6 cellular contexts compared by ENCODE assay signal in the genomic region with DNA sequence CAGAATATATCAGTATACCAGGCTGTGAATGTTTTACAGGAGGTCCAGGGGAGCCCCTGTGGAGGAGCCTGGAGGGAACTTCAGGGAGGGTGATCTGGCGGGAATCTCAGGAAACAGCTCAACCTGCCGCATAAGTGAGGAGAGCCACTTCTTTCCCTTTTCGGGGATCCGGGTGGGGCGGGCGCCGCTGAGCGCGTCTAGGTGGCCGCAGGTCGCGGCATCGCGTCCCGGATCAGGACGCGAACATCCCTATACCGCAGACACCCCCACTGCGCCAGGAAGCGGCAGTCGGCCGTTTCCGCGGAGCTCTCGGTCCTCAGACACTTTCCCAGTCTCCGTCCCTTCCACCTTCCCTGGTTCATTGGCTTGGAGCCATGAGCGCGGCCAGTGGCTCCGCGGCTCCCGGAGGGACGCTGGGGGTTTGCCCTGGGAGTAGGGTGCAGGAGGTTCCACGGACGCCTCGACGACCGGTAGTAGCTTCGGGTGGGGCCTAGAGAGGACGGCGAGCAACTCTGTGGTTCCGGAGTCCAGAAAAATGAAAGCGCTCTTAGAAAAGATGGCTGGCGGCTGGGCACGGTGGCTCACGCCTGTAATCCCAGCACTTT. TPM values are rescaled to one million over a fixed set of nuclear protein-coding genes. Genes with fewer than 3 reads are reported as not detected.
A peak's percentile ranks its signal among the peaks of the same experiment; 100 is the strongest.
DNase-seq lines count a peak whose midpoint lies in the region; ATAC-seq and TF ChIP-seq lines count a peak whose summit lies in the region.

No MANE protein-coding gene starts in this region.

- H3K4me2 ChIP-seq in hepatocyte, result peak overlapping the region; percentile 57

- intact Hi-C loops in activated CD4-positive, alpha-beta T cell treated with anti-CD3 and anti-CD28 coated beads, Interleukin-2, amount 10 ng/mL, durations not matched to agents 24 days and 14 days (cut with micrococcal nuclease), result no loop called here

- no peak overlapping the region for H3K4me3 ChIP-seq in hepatocyte

- peak overlapping the region; percentile 68 for H2AFZ ChIP-seq in hepatocyte

- no peaks in the 10 kb centered on the region for H3K27me3 ChIP-seq in hepatocyte

- peaks cover 3% of the 10 kb centered on the region for H3K36me3 Mint-ChIP-seq in activated CD4-positive, alpha-beta T cell treated with anti-CD3 and anti-CD28 coated beads, Interleukin-2, amount 10 ng/mL, durations not matched to agents 24 days and 14 days (ENCODE audit: low read depth)
- no peaks in the 10 kb centered on the region for H3K36me3 Mint-ChIP-seq in type B pancreatic cell

- H3K4me1 ChIP-seq in hepatocyte (ENCODE audit: insufficient read depth), result peaks cover 9% of the 10 kb centered on the region

- no peaks in the 10 kb centered on the region for H3K36me3 ChIP-seq in hepatocyte (replicated peaks; ENCODE audit: insufficient read depth, low read depth)

- no peak overlapping the region for H3K27ac ChIP-seq in hepatocyte

- peaks cover 14% of the 10 kb centered on the region for H3K79me2 ChIP-seq in hepatocyte

- DNase-seq in activated CD4-positive, alpha-beta T cell treated with anti-CD3 and anti-CD28 coated beads, Interleukin-2, amount 10 ng/mL, durations not matched to agents 24 days and 14 days, result peak; percentile 78
- DNase-seq in activated CD4-positive, alpha-beta T cell treated with anti-CD3 and anti-CD28 coated beads, Interleukin-2, amount 50 U/mL, for 4 hours, result no peak
- DNase-seq in hepatocyte (ENCODE audit: low spot score) (no peak), type B pancreatic cell (ENCODE audit: extremely low spot score, unreplicated experiment) (no peak), AG08395 (ENCODE audit: low spot score) (no peak)

- peak overlapping the region; percentile 85 for H3K4me3 Mint-ChIP-seq in activated CD4-positive, alpha-beta T cell treated with anti-CD3 and anti-CD28 coated beads, Interleukin-2, amount 10 ng/mL, durations not matched to agents 24 days and 14 days
- H3K4me3 Mint-ChIP-seq in type B pancreatic cell, result peak overlapping the region; percentile 62

- TF ChIP-seq CTCF in hepatocyte (IDR thresholded peaks at IDR 0.05; ENCODE audit: poor library complexity), result no peak
- no peak for TF ChIP-seq CTCF in type B pancreatic cell (conservative IDR thresholded peaks at IDR 0.05)

- ATAC-seq in GM19395 (IDR thresholded peaks at IDR 0.05; ENCODE audit: unreplicated experiment), result no peak

- no peaks in the 10 kb centered on the region for H3K9me3 ChIP-seq in hepatocyte (ENCODE audit: low read depth)

- no peaks in the 10 kb centered on the region for H3K9me3 Mint-ChIP-seq in activated CD4-positive, alpha-beta T cell treated with anti-CD3 and anti-CD28 coated beads, Interleukin-2, amount 10 ng/mL, durations not matched to agents 24 days and 14 days
- H3K9me3 Mint-ChIP-seq in type B pancreatic cell, result peaks cover 4% of the 10 kb centered on the region

- WGBS in hepatocyte (ENCODE audit: low lambda C conversion rate, missing lambda C conversion rate), result 58% methylated on average over 44 of the region's 45 CpGs

- peaks cover 27% of the 10 kb centered on the region for H3K4me1 Mint-ChIP-seq in activated CD4-positive, alpha-beta T cell treated with anti-CD3 and anti-CD28 coated beads, Interleukin-2, amount 10 ng/mL, durations not matched to agents 24 days and 14 days
- H3K4me1 Mint-ChIP-seq in type B pancreatic cell (ENCODE audit: unreplicated experiment), result peaks cover 14% of the 10 kb centered on the region

- peak overlapping the region; percentile 90 for H3K27ac Mint-ChIP-seq in activated CD4-positive, alpha-beta T cell treated with anti-CD3 and anti-CD28 coated beads, Interleukin-2, amount 10 ng/mL, durations not matched to agents 24 days and 14 days
- H3K27ac Mint-ChIP-seq in type B pancreatic cell, result no peak overlapping the region

- H3K27me3 Mint-ChIP-seq in activated CD4-positive, alpha-beta T cell treated with anti-CD3 and anti-CD28 coated beads, Interleukin-2, amount 10 ng/mL, durations not matched to agents 24 days and 14 days, result no peaks in the 10 kb centered on the region
- no peaks in the 10 kb centered on the region for H3K27me3 Mint-ChIP-seq in type B pancreatic cell

- no peaks in the 10 kb centered on the region for H4K20me1 ChIP-seq in hepatocyte (ENCODE audit: insufficient read depth, poor library complexity, severe bottlenecking)

- H3K9me2 ChIP-seq in hepatocyte (replicated peaks; ENCODE audit: insufficient read depth), result no peaks in the 10 kb centered on the region

RNA-seq across cellular contexts. Expression of gene ZNF764, which starts 3.1 kb away (rescaled TPM):
- total RNA-seq in activated CD4-positive, alpha-beta T cell treated with anti-CD3 and anti-CD28 coated beads, Interleukin-2, amount 10 ng/mL, durations not matched to agents 24 days and 14 days, result 13.9 and 14.9 TPM in 2 replicates
- total RNA-seq in hepatocyte, result 9.8 and 13.8 TPM in 2 replicates
- polyA plus RNA-seq in hepatocyte, result 12.1 and 12.5 TPM in 2 replicates
- 16.8 and 20.2 TPM in 2 replicates for total RNA-seq in type B pancreatic cell (ENCODE audit: low replicate concordance)

RNA-seq across cellular contexts. Expression of gene ZNF688, which starts 10.2 kb away (rescaled TPM):
- total RNA-seq in activated CD4-positive, alpha-beta T cell treated with anti-CD3 and anti-CD28 coated beads, Interleukin-2, amount 10 ng/mL, durations not matched to agents 24 days and 14 days, result 6.6 and 8.0 TPM in 2 replicates
- total RNA-seq in hepatocyte, result 7.1 and 9.8 TPM in 2 replicates
- polyA plus RNA-seq in hepatocyte, result 21.0 and 21.3 TPM in 2 replicates
- 9.8 and 14.3 TPM in 2 replicates for total RNA-seq in type B pancreatic cell (ENCODE audit: low replicate concordance)

RNA-seq across cellular contexts. Expression of gene ZNF785, which starts 24.2 kb away (rescaled TPM):
- total RNA-seq in activated CD4-positive, alpha-beta T cell treated with anti-CD3 and anti-CD28 coated beads, Interleukin-2, amount 10 ng/mL, durations not matched to agents 24 days and 14 days, result 17.1 and 17.8 TPM in 2 replicates
- total RNA-seq in hepatocyte, result 10.8 and 11.7 TPM in 2 replicates
- 7.3 and 10.0 TPM in 2 replicates for polyA plus RNA-seq in hepatocyte
- total RNA-seq in type B pancreatic cell (ENCODE audit: low replicate concordance), result 22.4 and 29.1 TPM in 2 replicates

RNA-seq across cellular contexts. Expression of gene ZNF747, which starts 26.7 kb away (rescaled TPM):
- 10.5 and 13.6 TPM in 2 replicates for total RNA-seq in activated CD4-positive, alpha-beta T cell treated with anti-CD3 and anti-CD28 coated beads, Interleukin-2, amount 10 ng/mL, durations not matched to agents 24 days and 14 days
- total RNA-seq in hepatocyte (11.1 and 13.4 TPM in 2 replicates), type B pancreatic cell (ENCODE audit: low replicate concordance) (9.3 and 11.4 TPM in 2 replicates)
- polyA plus RNA-seq in hepatocyte, result 9.9 and 10.5 TPM in 2 replicates

RNA-seq across cellular contexts. Expression of gene ZNF768, which starts 34.9 kb away (rescaled TPM):
- total RNA-seq in activated CD4-positive, alpha-beta T cell treated with anti-CD3 and anti-CD28 coated beads, Interleukin-2, amount 10 ng/mL, durations not matched to agents 24 days and 14 days, result 12.9 and 14.8 TPM in 2 replicates
- 37.6 and 44.1 TPM in 2 replicates for total RNA-seq in hepatocyte
- polyA plus RNA-seq in hepatocyte, result 19.9 and 25.2 TPM in 2 replicates
- total RNA-seq in type B pancreatic cell (ENCODE audit: low replicate concordance), result 58.7 and 59.6 TPM in 2 replicates
